ENCODE assay signal across 25 cellular contexts in genomic region chr5:51471642-51472041, GRCh38.
DNase-seq lines count a peak whose midpoint lies in the region; ATAC-seq, FAIRE-seq and TF ChIP-seq lines count a peak whose summit lies in the region.
"Had no signal": no experiment of that assay in that cellular context is flagged by ENCODE, and none has a peak within 500 bp of the region (broad histone marks: within the 10 kb centered on the region; RNA-seq: fewer than 3 reads in every experiment).

No MANE protein-coding gene starts in this region.

- H3K27me3 ChIP-seq in RWPE2 (ENCODE audit: insufficient read depth, poor library complexity, severe bottlenecking): no peaks in the 10 kb centered on the region
- no peaks in the 10 kb centered on the region for H3K27me3 ChIP-seq in astrocyte (ENCODE audit: insufficient read depth, low read length)
- no peaks in the 10 kb centered on the region for H3K27me3 ChIP-seq in PC-3 (ENCODE audit: low read length)
- H3K27me3 ChIP-seq: BE2C; BLaER1 treated with 17β-estradiol and CSF1 and Interleukin-3, amounts not matched to agents 10 nM and 100 nM had no signal

- no peak for FAIRE-seq in astrocyte (lab: Jason Lieb, UNC)
- FAIRE-seq: A549, D721Med, GM12892, GM19239, H1 had no signal

- H3K9me3 ChIP-seq in RWPE2 (ENCODE audit: severe bottlenecking): no peaks in the 10 kb centered on the region
- no peaks in the 10 kb centered on the region for H3K9me3 ChIP-seq in astrocyte (ENCODE audit: insufficient read depth, low read depth, low read length)
- no peaks in the 10 kb centered on the region for H3K9me3 ChIP-seq in PC-3 (ENCODE audit: low read length)
- H3K9me3 ChIP-seq: A549; BE2C; BLaER1 treated with 17β-estradiol and CSF1 and Interleukin-3, amounts not matched to agents 10 nM and 100 nM had no signal

- H3K79me2 ChIP-seq in astrocyte (ENCODE audit: insufficient read depth, low read length) (no peaks in the 10 kb centered on the region), PC-3 (ENCODE audit: low read length) (no peaks in the 10 kb centered on the region)

- H2AFZ ChIP-seq in astrocyte (ENCODE audit: low read depth, low read length) (no peak overlapping the region), PC-3 (ENCODE audit: low read length) (no peak overlapping the region)
- H2AFZ ChIP-seq: GM23248 had no signal

- H3K27ac ChIP-seq in RWPE2 (ENCODE audit: poor library complexity, severe bottlenecking) (peak overlapping the region; percentile 0), astrocyte (ENCODE audit: low read depth, low read length) (no peak overlapping the region), PC-3 (ENCODE audit: low read length) (no peak overlapping the region)
- H3K27ac ChIP-seq: A549; BLaER1 treated with 17β-estradiol and CSF1 and Interleukin-3, amounts not matched to agents 10 nM and 100 nM; GM23248 had no signal

- H3K9ac ChIP-seq in astrocyte (ENCODE audit: low read length) (no peak overlapping the region), PC-3 (ENCODE audit: low read length) (no peak overlapping the region)
- H3K9ac ChIP-seq: BLaER1 treated with 17β-estradiol and CSF1 and Interleukin-3, amounts not matched to agents 10 nM and 100 nM; GM23248 had no signal

- H3K36me3 ChIP-seq in RWPE2 (ENCODE audit: low read depth): no peaks in the 10 kb centered on the region
- H3K36me3 ChIP-seq in astrocyte (ENCODE audit: insufficient read depth, low read length): no peaks in the 10 kb centered on the region
- H3K36me3 ChIP-seq in PC-3 (ENCODE audit: low read depth, low read length): no peaks in the 10 kb centered on the region
- H3K36me3 ChIP-seq: BE2C; BLaER1 treated with 17β-estradiol and CSF1 and Interleukin-3, amounts not matched to agents 10 nM and 100 nM had no signal

- intact Hi-C loops in PC-3 (cut with micrococcal nuclease): no loop called here

- no peaks in the 10 kb centered on the region for H3F3A ChIP-seq in PC-3 (ENCODE audit: low read length, unreplicated experiment)

- DNase-seq in EL (peak; percentile 13), RWPE2 (ENCODE audit: low spot score) (no peak), astrocyte (ENCODE audit: low read depth) (no peak), PC-3 (no peak)
- DNase-seq: 8988T; ACHN; AML-193; BE2C; CD4-positive, alpha-beta T cell; CD8-positive, alpha-beta memory T cell; DMS 273 treated with DMSO at 0.1 percent for 48 hours; DMS79; GF-D8; GM23248; H7; HCEC 1CT had no signal

- H4K20me1 ChIP-seq in astrocyte (ENCODE audit: insufficient read depth, low read length): no peaks in the 10 kb centered on the region
- no peaks in the 10 kb centered on the region for H4K20me1 ChIP-seq in PC-3 (ENCODE audit: low read length)
- H4K20me1 ChIP-seq: BLaER1 treated with 17β-estradiol and CSF1 and Interleukin-3, amounts not matched to agents 10 nM and 100 nM had no signal

- peak overlapping the region; percentile 66 for H3K27ac Mint-ChIP-seq in astrocyte (ENCODE audit: unreplicated experiment)
- H3K27ac Mint-ChIP-seq: CD14-positive monocyte; CD4-positive, alpha-beta T cell; CD8-positive, alpha-beta memory T cell had no signal

- no TSS peak for BruUV-seq in PC-3 (replicated peaks; lab: Mats Ljungman, UMichigan)

- H3K36me3 Mint-ChIP-seq in astrocyte (ENCODE audit: low read depth, unreplicated experiment): no peaks in the 10 kb centered on the region
- H3K36me3 Mint-ChIP-seq: CD14-positive monocyte; CD8-positive, alpha-beta memory T cell had no signal

- no peaks in the 10 kb centered on the region for H3K9me3 Mint-ChIP-seq in astrocyte (ENCODE audit: unreplicated experiment)
- H3K9me3 Mint-ChIP-seq: CD14-positive monocyte; CD4-positive, alpha-beta T cell had no signal

- ATAC-seq in RWPE2 (ENCODE audit: low read depth): no peak
- ATAC-seq in PC-3: no peak
- no peak for ATAC-seq in HG03139 (IDR thresholded peaks at IDR 0.05; ENCODE audit: unreplicated experiment)
- no peak for ATAC-seq in GM19023 (IDR thresholded peaks at IDR 0.05; ENCODE audit: unreplicated experiment)
- ATAC-seq: A549 had no signal

- H3K27me3 Mint-ChIP-seq in astrocyte (ENCODE audit: low read depth, unreplicated experiment): no peaks in the 10 kb centered on the region
- H3K27me3 Mint-ChIP-seq: CD4-positive, alpha-beta T cell; CD8-positive, alpha-beta memory T cell had no signal

- no peaks in the 10 kb centered on the region for H3K9me2 ChIP-seq in PC-3 (replicated peaks; ENCODE audit: low read length)

- H3K4me1 ChIP-seq in RWPE2 (ENCODE audit: insufficient read depth, poor library complexity, severe bottlenecking) (peaks cover 8% of the 10 kb centered on the region), astrocyte (ENCODE audit: insufficient read depth, low read length) (no peaks in the 10 kb centered on the region), PC-3 (ENCODE audit: insufficient read depth, low read length) (no peaks in the 10 kb centered on the region)
- H3K4me1 ChIP-seq: A549; BLaER1 treated with 17β-estradiol and CSF1 and Interleukin-3, amounts not matched to agents 10 nM and 100 nM had no signal

- H3K4me3 ChIP-seq in RWPE2 (ENCODE audit: severe bottlenecking) (no peak overlapping the region), astrocyte (ENCODE audit: insufficient read depth, low read depth, low read length) (no peak overlapping the region), PC-3 (ENCODE audit: low read length) (no peak overlapping the region)
- H3K4me3 ChIP-seq: A549; BLaER1 treated with 17β-estradiol and CSF1 and Interleukin-3, amounts not matched to agents 10 nM and 100 nM; GM23248 had no signal

- peaks cover 9% of the 10 kb centered on the region for H3K4me1 Mint-ChIP-seq in astrocyte (ENCODE audit: low read depth, unreplicated experiment)
- H3K4me1 Mint-ChIP-seq: CD14-positive monocyte; CD8-positive, alpha-beta memory T cell had no signal

- CTCF ChIA-PET in PC-3 (lab: Charles Lee): no interaction called here

- H3K4me3 Mint-ChIP-seq in astrocyte (ENCODE audit: unreplicated experiment): no peak overlapping the region
- H3K4me3 Mint-ChIP-seq: CD14-positive monocyte; CD4-positive, alpha-beta T cell; CD8-positive, alpha-beta memory T cell had no signal

- H3K4me2 ChIP-seq in astrocyte (ENCODE audit: low read length) (no peak overlapping the region), PC-3 (ENCODE audit: low read length) (no peak overlapping the region)
- H3K4me2 ChIP-seq: A549; BLaER1 treated with 17β-estradiol and CSF1 and Interleukin-3, amounts not matched to agents 10 nM and 100 nM had no signal

- no peak for TF ChIP-seq CTCF in RWPE2 (IDR thresholded peaks at IDR 0.05; ENCODE audit: poor library complexity, severe bottlenecking)
- no peak for TF ChIP-seq CTCF in astrocyte (IDR thresholded peaks at IDR 0.05; ENCODE audit: insufficient read depth, low read depth, low read length)
- TF ChIP-seq CTCF in PC-3 (conservative IDR thresholded peaks at IDR 0.05; ENCODE audit: low read depth, low read length): no peak

- POLR2A ChIA-PET in PC-3 (lab: Charles Lee; ENCODE audit: unreplicated experiment): no interaction called here
